In genomic region chr17:79842656-79843474, GRCh38 we compare ENCODE assay signal across 9 cellular contexts. TPM values are rescaled to one million over a fixed set of nuclear protein-coding genes. Genes with fewer than 3 reads are reported as not detected.
DNase-seq lines count a peak whose midpoint lies in the region; ATAC-seq and TF ChIP-seq lines count a peak whose summit lies in the region.
"Had no signal": no experiment of that assay in that cellular context is flagged by ENCODE, and none has a peak within 500 bp of the region (broad histone marks: within the 10 kb centered on the region; RNA-seq: fewer than 3 reads in every experiment).

No MANE protein-coding gene starts in this region.

- H3K27me3 ChIP-seq in sigmoid colon: peaks cover 37 to 61% (median 40%) of the 10 kb centered on the region in 3 donors

- TF ChIP-seq POLR2A in sigmoid colon (IDR thresholded peaks at IDR 0.05): no peak

- intact Hi-C loops in sigmoid colon (cut with DNase I): loop anchor here (5.0 kb wide), 2 partner anchors 74 to 419 kb away; partner anchors contain the start of gene RNF213

- DNase-seq in EL (peak; percentile 34), NCI-H345 (lab: John Stamatoyannopoulos, UW) (peak; percentile 26), ecto neural progenitor cell (ENCODE audit: low spot score) (peak; percentile 74), sigmoid colon (no peak), NCI-H226 (no peak), GM19238 (ENCODE audit: insufficient read length, low spot score) (no peak), HPDE6-E6E7 (ENCODE audit: extremely low spot score) (no peak), omental fat pad (ENCODE audit: low spot score) (no peak)

- no peak for ATAC-seq in omental fat pad (ENCODE audit: low FRiP score)
- ATAC-seq: K562 had no signal

- WGBS in sigmoid colon, 2 donors: 2 to 3% methylated on average over 66 of the region's 66 CpGs

- H3K4me1 ChIP-seq in sigmoid colon: peaks cover 0 to 66% (median 61%) of the 10 kb centered on the region in 4 donors

- H3K4me3 ChIP-seq in sigmoid colon: peak overlapping the region in 3 of 4 donors; percentile 51 to 64 (median 56)
- H3K4me3 ChIP-seq: K562 had no signal

- no peak for TF ChIP-seq EP300 in sigmoid colon (IDR thresholded peaks at IDR 0.05)

- H3K36me3 ChIP-seq in sigmoid colon: no peaks in the 10 kb centered on the region

- TF ChIP-seq CTCF in sigmoid colon (IDR thresholded peaks at IDR 0.05) (no peak), omental fat pad (IDR thresholded peaks at IDR 0.05) (no peak)

- peak overlapping the region in 1 of 4 donors; percentile 55 for H3K27ac ChIP-seq in sigmoid colon

- H3K9me3 ChIP-seq in sigmoid colon: no peaks in the 10 kb centered on the region

RNA-seq across cellular contexts. Expression of gene CBX4, which starts 3.6 kb away (rescaled TPM):
- total RNA-seq in sigmoid colon (1 to 10 TPM; 6.1 to 9.8 (median 7.5) TPM), omental fat pad (10 to 100 TPM in 2 of 4 donors, 1 to 10 TPM in 2; 5.5 to 16.6 (median 10.6) TPM)
- polyA plus RNA-seq in sigmoid colon: 10 to 100 TPM in 1 of 3 donors, 1 to 10 TPM in 2; 3.5 to 14.2 (median 8.4) TPM

RNA-seq across cellular contexts. Expression of gene CBX8, which starts 46.0 kb away (rescaled TPM):
- total RNA-seq in sigmoid colon (1 to 10 TPM in 2 of 4 donors, under 1 TPM in 2; 0.28 to 1.8 (median 1.2) TPM), omental fat pad (1 to 10 TPM in 2 of 4 donors, under 1 TPM in 2; 0.88 to 2.2 (median 1.2) TPM)
- polyA plus RNA-seq in sigmoid colon: 1 to 10 TPM; 2.4 to 5.6 (median 4.9) TPM

Comparison
In these comparisons a context has a peak if more than half of its experiments do, and no peak if none do; other contexts are left out.
1. DNase-seq: peak in EL (single experiment), NCI-H345 (single experiment) and ecto neural progenitor cell (single experiment); none in sigmoid colon (single experiment), NCI-H226 (single experiment), GM19238 (single experiment), HPDE6-E6E7 (single experiment) and omental fat pad (single experiment).